In the genomic region with DNA sequence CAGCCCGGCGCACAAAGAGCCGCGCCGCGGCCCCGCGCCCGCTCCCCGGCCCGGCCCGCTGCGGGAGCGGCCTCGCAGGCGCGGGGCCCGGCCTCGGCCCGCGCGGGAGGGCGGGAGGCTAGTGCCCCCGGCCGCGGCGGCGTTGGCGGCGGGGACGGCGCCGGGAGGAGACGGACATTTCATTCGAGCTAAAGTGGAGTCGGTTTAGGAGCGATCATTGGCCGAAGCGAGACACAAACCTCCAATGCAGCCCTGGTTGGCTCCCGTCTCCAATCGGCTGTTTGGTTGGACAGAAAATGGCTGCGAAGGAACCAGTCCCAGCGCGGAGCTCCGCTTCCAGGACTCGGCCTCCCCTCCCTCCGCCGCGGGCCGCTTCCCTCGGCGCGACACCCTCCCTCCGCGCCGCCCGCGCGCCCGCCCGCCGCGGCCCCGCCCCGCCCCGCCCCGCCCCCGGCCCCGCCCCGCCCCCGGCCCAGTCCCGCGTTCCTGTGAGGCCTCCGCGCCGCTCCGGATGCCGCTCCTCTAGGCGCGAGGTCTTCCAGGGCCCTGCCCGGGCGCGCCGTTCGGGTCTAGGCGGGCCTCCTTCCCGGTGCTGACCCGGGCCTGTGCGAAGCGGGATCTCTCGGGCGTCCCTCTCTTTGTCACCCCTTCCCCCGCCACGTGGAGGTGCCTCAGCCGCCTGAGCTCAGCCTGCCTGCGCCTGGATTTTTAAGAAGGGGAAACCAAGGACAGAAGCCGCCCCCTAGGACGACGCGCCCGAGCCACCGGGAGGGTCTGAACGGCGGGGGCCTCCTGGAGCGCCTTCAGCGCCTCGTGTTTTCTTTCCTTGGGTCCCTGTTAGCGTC, we compare ENCODE assay signal across 8 cellular contexts. TPM values are rescaled to one million over a fixed set of nuclear protein-coding genes. Genes with fewer than 3 reads are reported as not detected.
DNase-seq lines count a peak whose midpoint lies in the region; ATAC-seq and TF ChIP-seq lines count a peak whose summit lies in the region.

A gene (minus strand): TSS at position 309 of the 845 bp plus-strand sequence. CDS start 2,757 bp downstream, outside the sequence.

- H3K4me2 ChIP-seq in IMR-90 (ENCODE audit: low read depth, low read length), result peak within 1 kb of the TSS; percentile 97

- H3K27me3 ChIP-seq in IMR-90 (ENCODE audit: control insufficient read depth, insufficient read depth, low read length), result no peaks in the 10 kb centered on the region

- in situ Hi-C loops in IMR-90 (cut with MboI; ENCODE audit: low sequenced_read_pairs), result no loop called here

- H3K14ac ChIP-seq in IMR-90 (replicated peaks; ENCODE audit: low read depth, low read length), result peak within 1 kb of the TSS; percentile 98

- peak within 1 kb of the TSS; percentile 76 for H3K4me3 ChIP-seq in IMR-90 (ENCODE audit: insufficient read depth, low read depth, low read length)

- peak within 1 kb of the TSS; percentile 95 for H3K27ac ChIP-seq in IMR-90 (ENCODE audit: insufficient read depth, low read length)
- H3K27ac ChIP-seq in epithelial cell of prostate, result peak within 1 kb of the TSS; percentile 82

- no TSS peak for BruUV-seq in IMR-90 (replicated peaks; lab: Mats Ljungman, UMichigan)

- H2BK120ac ChIP-seq in IMR-90 (ENCODE audit: low read depth, low read length), result peak within 1 kb of the TSS; percentile 86

- CTCF ChIA-PET in IMR-90 (lab: Yijun Ruan, JAX), result interaction anchor here (0.8 kb wide), 1 partner anchor 40 kb away, joined by 3 read pairs; no protein-coding TSS in a partner anchor

- no peaks in the 10 kb centered on the region; the same call in 1 of the 2 replicates for H4K20me1 ChIP-seq in IMR-90 (ENCODE audit: insufficient read depth, low read length)

- no peaks in the 10 kb centered on the region for H3K9me3 ChIP-seq in IMR-90 (ENCODE audit: control insufficient read depth, insufficient read depth, low read length)

- no peak for TF ChIP-seq RAD21 in IMR-90 (IDR thresholded peaks at IDR 0.05; ENCODE audit: low read length)

- peak within 1 kb of the TSS; percentile 95 for H2AK5ac ChIP-seq in IMR-90 (ENCODE audit: low read depth, low read length)

- peaks cover 17% of the 10 kb centered on the region for H3K4me1 ChIP-seq in IMR-90 (ENCODE audit: control insufficient read depth, insufficient read depth, low read length)

- intact Hi-C loops in IMR-90 (cut with micrococcal nuclease), result loop anchor here (5.0 kb wide), 1 partner anchor 149 kb away; no protein-coding TSS in a partner anchor

- H4K8ac ChIP-seq in IMR-90 (ENCODE audit: low read depth in 2 of 2, low read length in 2 of 2), result peak within 1 kb of the TSS; percentile 80 to 92

- peak within 1 kb of the TSS; percentile 58 for H4K5ac ChIP-seq in IMR-90 (ENCODE audit: low read depth, low read length)

- ATAC-seq in GM21528 (IDR thresholded peaks at IDR 0.05; ENCODE audit: low FRiP score, unreplicated experiment) (peak; percentile 91), IMR-90 (ENCODE audit: low read depth) (peak; percentile 95)

- peaks cover 4% of the 10 kb centered on the region; the same call in 1 of the 2 replicates for H3K36me3 ChIP-seq in IMR-90 (ENCODE audit: control insufficient read depth, insufficient read depth, low read length)

- H2AK9ac ChIP-seq in IMR-90 (replicated peaks; ENCODE audit: low read depth, low read length, poor library complexity), result peak within 1 kb of the TSS; percentile 97

- dilution Hi-C loops in IMR-90 (cut with HindIII; ENCODE audit: low sequenced_read_pairs, unreplicated experiment), result no loop called here

- H3K18ac ChIP-seq in IMR-90 (ENCODE audit: low read depth, low read length), result peak within 1 kb of the TSS; percentile 87

- H3K79me1 ChIP-seq in IMR-90 (ENCODE audit: low read depth in 1 of 2, low read length in 2 of 2), result peaks cover 9 to 42% of the 10 kb centered on the region in 2 experiments

- peak within 1 kb of the TSS; percentile 97 for H3K9ac ChIP-seq in IMR-90 (ENCODE audit: low read depth, low read length)

- no peak for TF ChIP-seq CTCF in IMR-90 (conservative IDR thresholded peaks at IDR 0.05; ENCODE audit: low read depth, low read length)

- peak; percentile 73 for TF ChIP-seq POLR2A in IMR-90 (IDR thresholded peaks at IDR 0.05; ENCODE audit: low read depth, low read length)

- H2BK5ac ChIP-seq in IMR-90 (ENCODE audit: low read depth, low read length, poor library complexity, severe bottlenecking), result peak within 1 kb of the TSS; percentile 94

- H3K23ac ChIP-seq in IMR-90 (ENCODE audit: low read depth, low read length), result peak within 1 kb of the TSS; percentile 99

- H2BK15ac ChIP-seq in IMR-90 (ENCODE audit: low read depth, low read length), result peak within 1 kb of the TSS; percentile 69; the same call in 2 of the 3 replicates

- POLR2A ChIA-PET in IMR-90 (lab: Charles Lee; ENCODE audit: unreplicated experiment), result interaction anchor here (0.6 to 0.9 kb wide), 3 partner anchors 13 to 212 kb away, joined by 4 to 7 read pairs (median 7); no protein-coding TSS in a partner anchor

- peak within 1 kb of the TSS; percentile 90 for H4K91ac ChIP-seq in IMR-90 (ENCODE audit: insufficient read depth, low read depth, low read length)

- DNase-seq in DMS 273 (lab: John Stamatoyannopoulos, UW; ENCODE audit: unreplicated experiment), result peak; percentile 96
- DNase-seq in IMR-90, result peak; percentile 98
- DNase-seq in OCI-M1 (lab: John Stamatoyannopoulos, UW), result peak; percentile 95
- DNase-seq in activated T-cell treated with anti-CD3 and anti-CD28 coated beads for 4 hours, result peak; percentile 80
- peak; percentile 88 for DNase-seq in epithelial cell of prostate (ENCODE audit: low read depth, low spot score)
- DNase-seq in mucosa of gallbladder (ENCODE audit: low spot score), result peak; percentile 96
- DNase-seq in stimulated activated CD8-positive, alpha-beta memory T cell treated with anti-CD3 and anti-CD28 coated beads, Interleukin-4, amount 100 ng/mL, for 4 hours (ENCODE audit: low read depth in 2 of 2, low spot score in 1 of 2), result peak; percentile 75 to 81

- peak within 1 kb of the TSS; percentile 89 for H3K56ac ChIP-seq in IMR-90 (ENCODE audit: extremely low read depth, insufficient read depth, low read length)

- H2BK20ac ChIP-seq in IMR-90 (ENCODE audit: low read depth, low read length), result peak within 1 kb of the TSS; percentile 39; the same call in 1 of the 2 replicates

- H2AFZ ChIP-seq in IMR-90 (replicated peaks; ENCODE audit: low read length, poor library complexity), result peak within 1 kb of the TSS; percentile 97

- peak within 1 kb of the TSS; percentile 95 for H3K4ac ChIP-seq in IMR-90 (ENCODE audit: low read depth, low read length)

- peaks cover 16% of the 10 kb centered on the region for H3K9me1 ChIP-seq in IMR-90 (ENCODE audit: insufficient read depth, low read length)

- WGBS in IMR-90 (ENCODE audit: extremely low coverage in 2 of 2, insufficient read length in 1 of 2), 2 experiments, result 1% methylated on average over 32 of the region's 108 CpGs; no CpG with 5 or more reads in 1 of the 2 experiments

TF ChIP-seq in IMR-90, 13 proteins besides CTCF, POLR2A, EP300 and RAD21:
- TF ChIP-seq CHD1 (IDR thresholded peaks at IDR 0.05; ENCODE audit: low read depth, low read length) (no peak), RFX5 (IDR thresholded peaks at IDR 0.05; ENCODE audit: low read depth, low read length) (no peak), MAZ (IDR thresholded peaks at IDR 0.05; ENCODE audit: borderline replicate concordance, low read depth, low read length) (peak; percentile 82; the same call in 1 of the 2 replicates), BHLHE40 (IDR thresholded peaks at IDR 0.05; ENCODE audit: low read depth, low read length) (no peak), MXI1 (IDR thresholded peaks at IDR 0.05; ENCODE audit: borderline replicate concordance, low read depth, low read length) (0 out of 2 replicates have a peak, but pooled peaks have one; percentile 20), MAFK (IDR thresholded peaks at IDR 0.05; ENCODE audit: low read depth, low read length) (no peak), SMC3 (IDR thresholded peaks at IDR 0.05; ENCODE audit: low read depth, low read length) (no peak), FOS (IDR thresholded peaks at IDR 0.05; ENCODE audit: low read depth, low read length) (peak; percentile 66; the same call in 1 of the 2 replicates), CEBPB (IDR thresholded peaks at IDR 0.05; ENCODE audit: low read depth, low read length) (no peak), NFE2L2 (IDR thresholded peaks at IDR 0.05; ENCODE audit: low read depth, low read length) (no peak), RCOR1 (IDR thresholded peaks at IDR 0.05; ENCODE audit: insufficient replicate concordance, low read length) (no peak)
- TF ChIP-seq, protein P1, sequence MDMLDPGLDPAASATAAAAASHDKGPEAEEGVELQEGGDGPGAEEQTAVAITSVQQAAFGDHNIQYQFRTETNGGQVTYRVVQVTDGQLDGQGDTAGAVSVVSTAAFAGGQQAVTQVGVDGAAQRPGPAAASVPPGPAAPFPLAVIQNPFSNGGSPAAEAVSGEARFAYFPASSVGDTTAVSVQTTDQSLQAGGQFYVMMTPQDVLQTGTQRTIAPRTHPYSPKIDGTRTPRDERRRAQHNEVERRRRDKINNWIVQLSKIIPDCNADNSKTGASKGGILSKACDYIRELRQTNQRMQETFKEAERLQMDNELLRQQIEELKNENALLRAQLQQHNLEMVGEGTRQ (IDR thresholded peaks at IDR 0.05; ENCODE audit: low read depth, low read length), result no peak
- TF ChIP-seq, protein P2, sequence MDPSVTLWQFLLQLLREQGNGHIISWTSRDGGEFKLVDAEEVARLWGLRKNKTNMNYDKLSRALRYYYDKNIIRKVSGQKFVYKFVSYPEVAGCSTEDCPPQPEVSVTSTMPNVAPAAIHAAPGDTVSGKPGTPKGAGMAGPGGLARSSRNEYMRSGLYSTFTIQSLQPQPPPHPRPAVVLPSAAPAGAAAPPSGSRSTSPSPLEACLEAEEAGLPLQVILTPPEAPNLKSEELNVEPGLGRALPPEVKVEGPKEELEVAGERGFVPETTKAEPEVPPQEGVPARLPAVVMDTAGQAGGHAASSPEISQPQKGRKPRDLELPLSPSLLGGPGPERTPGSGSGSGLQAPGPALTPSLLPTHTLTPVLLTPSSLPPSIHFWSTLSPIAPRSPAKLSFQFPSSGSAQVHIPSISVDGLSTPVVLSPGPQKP (IDR thresholded peaks at IDR 0.05; ENCODE audit: borderline replicate concordance, low read depth, low read length), result no peak
TF ChIP-seq in IMR-90: peak in this region for 3.

RNA-seq across cellular contexts. Expression of the gene that starts here (rescaled TPM):
- 22.2 and 31.4 TPM in 2 replicates for total RNA-seq in IMR-90 (2012; rRNA removed)
- polyA plus RNA-seq in IMR-90 (2012; rRNA removed), result 19.8 and 28.4 TPM in 2 replicates
- 4.2 and 8.0 TPM in 2 replicates for polyA plus RNA-seq in IMR-90 (2012; cell fraction: cytosol; rRNA removed)
- 3.5 and 32.9 TPM in 2 replicates for polyA plus RNA-seq in IMR-90 (2012; cell fraction: nucleus; rRNA removed; ENCODE audit: low replicate concordance)
- total RNA-seq in mucosa of gallbladder, result 24.8 TPM

Comparison
In these comparisons a context has a peak if more than half of its experiments do, and no peak if none do; other contexts are left out.
1. Peak in every context shown above with its lines: DNase-seq, ATAC-seq, H3K4me3 ChIP-seq and H3K27ac ChIP-seq.